ENCODE assay signal across 28 cellular contexts in the genomic region with DNA sequence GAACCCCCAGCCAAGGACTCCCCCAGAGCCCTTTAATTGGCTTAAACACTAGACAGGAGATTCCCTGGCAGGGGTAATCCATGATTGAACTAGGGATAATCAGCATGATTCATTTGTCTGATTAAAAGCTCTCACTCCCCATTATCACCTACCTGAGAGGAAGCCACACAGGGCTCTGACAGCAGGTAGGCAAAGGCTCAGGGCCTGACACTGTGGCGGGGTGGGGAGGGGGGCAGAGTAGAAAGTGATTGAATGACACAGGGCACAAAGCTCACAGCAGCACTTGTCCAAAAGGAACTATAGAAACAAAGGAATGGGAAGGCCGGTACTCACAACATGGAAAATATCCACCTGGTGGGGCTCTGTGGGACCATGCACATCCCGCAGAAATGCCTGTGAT.
"Had no signal": no experiment of that assay in that cellular context is flagged by ENCODE, and none has a peak within 500 bp of the region (broad histone marks: within the 10 kb centered on the region; RNA-seq: fewer than 3 reads in every experiment).

No MANE protein-coding gene starts in this region.

- H3K36me3 ChIP-seq: left lung, lower lobe of right lung, ovary, suprapubic skin, thoracic aorta, tibial artery, upper lobe of right lung had no signal

- FAIRE-seq: islet of Langerhans, kidney, urothelium cell line had no signal

- H3K4me1 Mint-ChIP-seq: immature natural killer cell; naive B cell; natural killer cell; stimulated activated effector memory CD8-positive, alpha-beta T cell treated with anti-CD3 and anti-CD28 coated beads, Interleukin-12 subunit alpha, Interleukin-12 subunit beta, amount 100 ng/mL, for 72 hours had no signal

- H3K4me3 Mint-ChIP-seq: immature natural killer cell; mesothelial cell of epicardium; naive B cell; natural killer cell; nephron progenitor cell; stimulated activated effector memory CD8-positive, alpha-beta T cell treated with anti-CD3 and anti-CD28 coated beads, Interleukin-12 subunit alpha, Interleukin-12 subunit beta, amount 100 ng/mL, for 72 hours; stimulated activated naive CD8-positive, alpha-beta T cell treated with anti-CD3 and anti-CD28 coated beads, Interleukin-15, Interleukin-2, amounts not matched to agents 100 ng/mL and 50 ng/mL, for 24 hours had no signal

- H3K36me3 Mint-ChIP-seq: immature natural killer cell; mesothelial cell of epicardium; naive B cell; natural killer cell; stimulated activated effector memory CD8-positive, alpha-beta T cell treated with anti-CD3 and anti-CD28 coated beads, Interleukin-12 subunit alpha, Interleukin-12 subunit beta, amount 100 ng/mL, for 72 hours had no signal

- H3K4me3 ChIP-seq: left lung, lower lobe of right lung, ovary, skin epidermis, suprapubic skin, thoracic aorta, tibial artery, upper lobe of right lung had no signal

- H3K9me3 Mint-ChIP-seq: immature natural killer cell; mesothelial cell of epicardium; natural killer cell; nephron progenitor cell; stimulated activated naive CD8-positive, alpha-beta T cell treated with anti-CD3 and anti-CD28 coated beads, Interleukin-15, Interleukin-2, amounts not matched to agents 100 ng/mL and 50 ng/mL, for 24 hours had no signal

- H3K27me3 ChIP-seq: left lung, ovary, suprapubic skin, upper lobe of right lung had no signal

- H3K27ac Mint-ChIP-seq: immature natural killer cell; mesothelial cell of epicardium; naive B cell; natural killer cell; nephron progenitor cell; progenitor cell of endocrine pancreas; stimulated activated effector memory CD8-positive, alpha-beta T cell treated with anti-CD3 and anti-CD28 coated beads, Interleukin-12 subunit alpha, Interleukin-12 subunit beta, amount 100 ng/mL, for 72 hours; stimulated activated naive CD8-positive, alpha-beta T cell treated with anti-CD3 and anti-CD28 coated beads, Interleukin-15, Interleukin-2, amounts not matched to agents 100 ng/mL and 50 ng/mL, for 24 hours had no signal

- H3K9me3 ChIP-seq: left lung, lower lobe of right lung, ovary, suprapubic skin, thoracic aorta, tibial artery, upper lobe of right lung had no signal

- H3K4me1 ChIP-seq: left lung, lower lobe of right lung, suprapubic skin, tibial artery, upper lobe of right lung had no signal

- H3K27ac ChIP-seq: left lung, lower lobe of right lung, ovary, skin epidermis, suprapubic skin, thoracic aorta, tibial artery, upper lobe of right lung had no signal

- ATAC-seq: left colon; left lung; lower lobe of right lung; natural killer cell; right cardiac atrium; sciatic nerve; stimulated activated effector memory CD8-positive, alpha-beta T cell treated with anti-CD3 and anti-CD28 coated beads, Interleukin-12 subunit alpha, Interleukin-12 subunit beta, amount 100 ng/mL, for 72 hours; upper lobe of right lung had no signal

- DNase-seq: hippocampal formation; immature natural killer cell; kidney; left colon; left lung; lower lobe of right lung; mammary epithelial cell; mesenchymal stem cell; naive B cell; natural killer cell; nephron progenitor cell; ovary; right cardiac atrium; stimulated activated CD4-positive, alpha-beta T cell treated with anti-CD3 and anti-CD28 coated beads, Interleukin-4, amount 100 ng/mL, for 24 hours; stimulated activated naive CD4-positive, alpha-beta T cell; tibial artery; trophoblast cell; upper lobe of right lung had no signal
